34 cellular contexts compared by ENCODE assay signal in genomic region chr14:87407344-87407743, GRCh38.
"Had no signal": no experiment of that assay in that cellular context is flagged by ENCODE, and none has a peak within 500 bp of the region (broad histone marks: within the 10 kb centered on the region; RNA-seq: fewer than 3 reads in every experiment).

No MANE protein-coding gene starts in this region.

- H3K4me1 Mint-ChIP-seq: activated CD4-positive, alpha-beta memory T cell treated with anti-CD3 and anti-CD28 coated beads, Interleukin-2, amount 10 ng/mL, durations not matched to agents 7 days and 5 days; activated naive CD8-positive, alpha-beta T cell treated with anti-CD3 and anti-CD28 coated beads for 36 hours; activated T-helper 17 cell treated with anti-CD3 and anti-CD28 coated beads, Interleukin-2, amount 50 U/mL, for 72 hours; brain had no signal

- H3K4me3 Mint-ChIP-seq: activated CD4-positive, alpha-beta memory T cell treated with anti-CD3 and anti-CD28 coated beads, Interleukin-2, amount 10 ng/mL, durations not matched to agents 7 days and 5 days; activated naive CD8-positive, alpha-beta T cell treated with anti-CD3 and anti-CD28 coated beads for 36 hours; activated T-cell treated with anti-CD3 and anti-CD28 coated beads, Interleukin-2, amount 50 U/mL, for 72 hours; activated T-helper 17 cell treated with anti-CD3 and anti-CD28 coated beads, Interleukin-2, amount 50 U/mL, for 72 hours; brain; IgD-negative memory B cell had no signal

- H3K4me3 ChIP-seq: PC-9 had no signal

- H3K36me3 ChIP-seq: WERI-Rb-1 had no signal

- H3K4me2 ChIP-seq: PC-9 had no signal

- DNase-seq: activated CD4-positive, alpha-beta memory T cell treated with anti-CD3 and anti-CD28 coated beads, Interleukin-2, amount 10 ng/mL, durations not matched to agents 7 days and 5 days; activated CD4-positive, alpha-beta T cell treated with anti-CD3 and anti-CD28 coated beads for 1 hour; activated CD4-positive, alpha-beta T cell treated with anti-CD3 and anti-CD28 coated beads for 48 hours; activated CD4-positive, CD25-positive, alpha-beta regulatory T cell; activated CD8-positive, alpha-beta memory T cell treated with anti-CD3 and anti-CD28 coated beads for 24 hours; activated effector memory CD4-positive, alpha-beta T cell treated with anti-CD3 and anti-CD28 coated beads, Interleukin-2, amount 50 U/mL, for 16 hours; activated naive CD4-positive, alpha-beta T cell; activated naive CD4-positive, alpha-beta T cell treated with anti-CD3 and anti-CD28 coated beads, Interleukin-2, amount 50 U/mL, for 16 hours; activated naive CD8-positive, alpha-beta T cell treated with anti-CD3 and anti-CD28 coated beads for 36 hours; activated T-cell treated with anti-CD3 and anti-CD28 coated beads, Interleukin-2, amount 50 U/mL, for 1 hour; activated T-cell treated with anti-CD3 and anti-CD28 coated beads, Interleukin-2, amount 50 U/mL, for 72 hours; amygdala; central memory CD4-positive, alpha-beta T cell; Karpas-422; KBM-7; NCI-H1048; NCI-H1105 treated with DMSO at 0.1 percent for 48 hours; NCI-H1436; NCI-H1694; NCI-H1930; NCI-H2081 treated with DMSO at 0.1 percent for 48 hours; NCI-H345; PC-9; SIG-M5; SW 1271; T-helper 1 cell; T-helper 2 cell; T-helper 9 cell had no signal

- H2AFZ ChIP-seq: PC-9 had no signal

- H3K36me3 Mint-ChIP-seq: activated naive CD8-positive, alpha-beta T cell treated with anti-CD3 and anti-CD28 coated beads for 36 hours; brain; IgD-negative memory B cell had no signal

- H3K9me3 Mint-ChIP-seq: activated naive CD8-positive, alpha-beta T cell treated with anti-CD3 and anti-CD28 coated beads for 36 hours had no signal

- ATAC-seq: activated T-cell treated with anti-CD3 and anti-CD28 coated beads, Interleukin-2, amount 50 U/mL, for 72 hours; activated T-helper 17 cell treated with anti-CD3 and anti-CD28 coated beads, Interleukin-2, amount 50 U/mL, for 72 hours had no signal

- FAIRE-seq: bronchial epithelial cell, RCC 7860 had no signal

- H3K27ac ChIP-seq: PC-9, WERI-Rb-1 had no signal

- H3K27me3 Mint-ChIP-seq: activated CD4-positive, alpha-beta memory T cell treated with anti-CD3 and anti-CD28 coated beads, Interleukin-2, amount 10 ng/mL, durations not matched to agents 7 days and 5 days; activated naive CD8-positive, alpha-beta T cell treated with anti-CD3 and anti-CD28 coated beads for 36 hours; activated T-helper 17 cell treated with anti-CD3 and anti-CD28 coated beads, Interleukin-2, amount 50 U/mL, for 72 hours; brain; IgD-negative memory B cell had no signal

- H3K27ac Mint-ChIP-seq: activated CD4-positive, alpha-beta memory T cell treated with anti-CD3 and anti-CD28 coated beads, Interleukin-2, amount 10 ng/mL, durations not matched to agents 7 days and 5 days; activated naive CD8-positive, alpha-beta T cell treated with anti-CD3 and anti-CD28 coated beads for 36 hours; activated T-cell treated with anti-CD3 and anti-CD28 coated beads, Interleukin-2, amount 50 U/mL, for 72 hours; activated T-helper 17 cell treated with anti-CD3 and anti-CD28 coated beads, Interleukin-2, amount 50 U/mL, for 72 hours; brain; IgD-negative memory B cell had no signal
